15 cellular contexts compared by ENCODE assay signal in genomic region chr6:137665342-137665741, GRCh38.
"Had no signal": no experiment of that assay in that cellular context is flagged by ENCODE, and none has a peak within 500 bp of the region (broad histone marks: within the 10 kb centered on the region; RNA-seq: fewer than 3 reads in every experiment).

No MANE protein-coding gene starts in this region.

- H3K27me3 Mint-ChIP-seq: type B pancreatic cell had no signal

- DNase-seq: activated T-cell treated with anti-CD3 and anti-CD28 coated beads, Interleukin-2, amount 50 U/mL, for 1 hour; adrenal gland; effector CD8-positive, alpha-beta T cell; foreskin melanocyte; hypothalamus; islet precursor cell; naive thymus-derived CD8-positive, alpha-beta T cell; ovary; stimulated activated CD4-positive, alpha-beta T cell treated with anti-CD3 and anti-CD28 coated beads, Interleukin-4, amount 100 ng/mL, for 24 hours; stimulated activated naive CD4-positive, alpha-beta T cell treated with Interleukin-2 at 50 U/mL for 16 hours had no signal

- H3K27ac Mint-ChIP-seq: activated naive CD4-positive, alpha-beta T cell treated with anti-CD3 and anti-CD28 coated beads, Interleukin-2, amount 50 U/mL, for 72 hours; naive thymus-derived CD8-positive, alpha-beta T cell; type B pancreatic cell; WTC11 had no signal

- H3K36me3 Mint-ChIP-seq: activated naive CD4-positive, alpha-beta T cell treated with anti-CD3 and anti-CD28 coated beads, Interleukin-2, amount 50 U/mL, for 72 hours; naive thymus-derived CD8-positive, alpha-beta T cell; type B pancreatic cell; WTC11 had no signal

- H3K4me1 Mint-ChIP-seq: WTC11 had no signal

- H3K4me3 Mint-ChIP-seq: naive thymus-derived CD8-positive, alpha-beta T cell; type B pancreatic cell; WTC11 had no signal

- ATAC-seq: left lobe of liver; naive thymus-derived CD8-positive, alpha-beta T cell; WTC11 had no signal

- H3K9me3 Mint-ChIP-seq: activated naive CD4-positive, alpha-beta T cell treated with anti-CD3 and anti-CD28 coated beads, Interleukin-2, amount 50 U/mL, for 72 hours; activated T-helper 17 cell treated with anti-CD3 and anti-CD28 coated beads, Interleukin-2, amount 50 U/mL, for 72 hours; naive thymus-derived CD8-positive, alpha-beta T cell; type B pancreatic cell had no signal
